Comparison of ENCODE assay signal across 12 cellular contexts in genomic region chr2:64854773-64855237, GRCh38.
DNase-seq lines count a peak whose midpoint lies in the region; ATAC-seq lines count a peak whose summit lies in the region.
"Had no signal": no experiment of that assay in that cellular context is flagged by ENCODE, and none has a peak within 500 bp of the region (broad histone marks: within the 10 kb centered on the region; RNA-seq: fewer than 3 reads in every experiment).

No MANE protein-coding gene starts in this region.

- no peak overlapping the region for H3K4me3 Mint-ChIP-seq in T-helper 17 cell
- no peak overlapping the region for H3K4me3 Mint-ChIP-seq in stimulated activated naive B cell treated with anti-CD40 and anti-IgM and Interleukin-4, amounts not matched to agents 10 μg/mL and 1 μg/mL and 100 μg/mL, for 72 hours

- DNase-seq in SIG-M5 treated with dmso at 0.1 percent for 504 hours (lab: John Stamatoyannopoulos, UW; ENCODE audit: unreplicated experiment), result peak; percentile 58
- DNase-seq in SIG-M5 (lab: John Stamatoyannopoulos, UW), result no peak
- no peak for DNase-seq in T-helper 17 cell
- DNase-seq in left ventricle myocardium superior, result no peak
- DNase-seq in stimulated activated naive B cell treated with anti-CD40 and anti-IgM and Interleukin-4, amounts not matched to agents 10 μg/mL and 1 μg/mL and 100 μg/mL, for 72 hours, result no peak
- no peak for DNase-seq in activated effector memory CD4-positive, alpha-beta T cell treated with Interleukin-2 at 50 U/mL for 16 hours
- DNase-seq: NCI-H1694; stimulated activated CD4-positive, alpha-beta T cell treated with anti-CD3 and anti-CD28 coated beads, Interleukin-2, amount 100 ng/mL, for 24 hours; WERI-Rb-1 had no signal

- H3K27ac Mint-ChIP-seq in T-helper 17 cell, result no peak overlapping the region
- H3K27ac Mint-ChIP-seq in stimulated activated naive B cell treated with anti-CD40 and anti-IgM and Interleukin-4, amounts not matched to agents 10 μg/mL and 1 μg/mL and 100 μg/mL, for 72 hours, result peak overlapping the region; percentile 65

- peaks cover 6% of the 10 kb centered on the region for H3K4me1 Mint-ChIP-seq in T-helper 17 cell
- peaks cover 40 to 63% of the 10 kb centered on the region in 2 donors for H3K4me1 Mint-ChIP-seq in stimulated activated naive B cell treated with anti-CD40 and anti-IgM and Interleukin-4, amounts not matched to agents 10 μg/mL and 1 μg/mL and 100 μg/mL, for 72 hours

- peaks cover 32% of the 10 kb centered on the region for H3K27me3 Mint-ChIP-seq in T-helper 17 cell
- H3K27me3 Mint-ChIP-seq in stimulated activated naive B cell treated with anti-CD40 and anti-IgM and Interleukin-4, amounts not matched to agents 10 μg/mL and 1 μg/mL and 100 μg/mL, for 72 hours, result no peaks in the 10 kb centered on the region

- intact Hi-C loops in left ventricle myocardium superior (cut with micrococcal nuclease), result loop anchor here (10.0 kb wide), 1 partner anchor 90 kb away; no protein-coding TSS in a partner anchor

- peak; percentile 45 for ATAC-seq in T-helper 17 cell
- ATAC-seq in left ventricle myocardium superior, result peak; percentile 6
- peak in 1 of 2 donors; percentile 23 for ATAC-seq in stimulated activated naive B cell treated with anti-CD40 and anti-IgM and Interleukin-4, amounts not matched to agents 10 μg/mL and 1 μg/mL and 100 μg/mL, for 72 hours (replicated peaks)
- ATAC-seq in GM18868 (IDR thresholded peaks at IDR 0.05; ENCODE audit: unreplicated experiment), result no peak
- ATAC-seq in GM19467 (IDR thresholded peaks at IDR 0.05; ENCODE audit: unreplicated experiment), result no peak

- peaks cover 2% of the 10 kb centered on the region for H3K36me3 Mint-ChIP-seq in T-helper 17 cell (ENCODE audit: low read depth)
- peaks cover 5 to 22% of the 10 kb centered on the region in 2 donors for H3K36me3 Mint-ChIP-seq in stimulated activated naive B cell treated with anti-CD40 and anti-IgM and Interleukin-4, amounts not matched to agents 10 μg/mL and 1 μg/mL and 100 μg/mL, for 72 hours

- no peaks in the 10 kb centered on the region for H3K9me3 ChIP-seq in T-helper 17 cell (ENCODE audit: control insufficient read depth, low read length, poor library complexity, severe bottlenecking)
- H3K9me3 ChIP-seq: uterus had no signal

- no peaks in the 10 kb centered on the region for H3K9me3 Mint-ChIP-seq in stimulated activated naive B cell treated with anti-CD40 and anti-IgM and Interleukin-4, amounts not matched to agents 10 μg/mL and 1 μg/mL and 100 μg/mL, for 72 hours

Comparison
In these comparisons a context has a peak if more than half of its experiments do, and no peak if none do; other contexts are left out.
1. ATAC-seq: peak in T-helper 17 cell (single experiment) and left ventricle myocardium superior (single experiment); none in GM18868 (single experiment) and GM19467 (single experiment).